24 cellular contexts compared by ENCODE assay signal in genomic region chr7:114109299-114109698, GRCh38.
"Had no signal": no experiment of that assay in that cellular context is flagged by ENCODE, and none has a peak within 500 bp of the region (broad histone marks: within the 10 kb centered on the region; RNA-seq: fewer than 3 reads in every experiment).

No MANE protein-coding gene starts in this region.

- H2AFZ ChIP-seq: hepatocyte, parathyroid adenoma had no signal

- H3K27ac ChIP-seq: adrenal gland, esophagus squamous epithelium, hepatocyte, neutrophil, parathyroid adenoma, tibial nerve, vagina had no signal

- H3K4me1 ChIP-seq: adrenal gland, parathyroid adenoma had no signal

- H3K9ac ChIP-seq: parathyroid adenoma had no signal

- H3K4me3 ChIP-seq: adrenal gland, esophagus squamous epithelium, hepatocyte, tibial nerve, vagina had no signal

- H3K36me3 ChIP-seq: adrenal gland, esophagus squamous epithelium, neutrophil, tibial nerve, vagina had no signal

- ATAC-seq: activated CD8-positive, alpha-beta T cell treated with anti-CD3 and anti-CD28 coated beads for 36 hours; activated T-cell treated with anti-CD3 and anti-CD28 coated beads, Interleukin-2, amount 50 U/mL, for 4 hours; left lobe of liver; natural killer cell; T-helper 17 cell had no signal

- DNase-seq: activated CD4-positive, alpha-beta T cell treated with anti-CD3 and anti-CD28 coated beads for 48 hours; activated CD8-positive, alpha-beta T cell treated with anti-CD3 and anti-CD28 coated beads for 36 hours; activated effector memory CD4-positive, alpha-beta T cell treated with Interleukin-2 at 50 U/mL for 16 hours; activated naive CD4-positive, alpha-beta T cell treated with anti-CD3 and anti-CD28 coated beads, Interleukin-2, amount 50 U/mL, for 16 hours; activated T-cell treated with anti-CD3 and anti-CD28 coated beads, Interleukin-2, amount 50 U/mL, for 4 hours; adrenal gland; central memory CD4-positive, alpha-beta T cell; cortex of kidney; effector CD4-positive, alpha-beta T cell; esophagus squamous epithelium; islet precursor cell; natural killer cell; retina; stimulated activated CD4-positive, alpha-beta T cell treated with anti-CD3 and anti-CD28 coated beads, Interleukin-15, amount 100 ng/mL, for 24 hours; stimulated activated CD4-positive, alpha-beta T cell treated with anti-CD3 and anti-CD28 coated beads, Interleukin-4, amount 100 ng/mL, for 1 hour; stimulated activated naive CD4-positive, alpha-beta T cell treated with Interleukin-2 at 50 U/mL for 16 hours; substantia nigra; T-helper 17 cell had no signal

- H3K79me2 ChIP-seq: parathyroid adenoma had no signal

- H3K4me2 ChIP-seq: hepatocyte had no signal

- H3K27me3 ChIP-seq: adrenal gland, esophagus squamous epithelium, hepatocyte, neutrophil, tibial nerve, vagina had no signal

- H3K9me3 ChIP-seq: adrenal gland, esophagus squamous epithelium, neutrophil, tibial nerve, vagina had no signal
